ENCODE assay signal across 8 cellular contexts in the genomic region with DNA sequence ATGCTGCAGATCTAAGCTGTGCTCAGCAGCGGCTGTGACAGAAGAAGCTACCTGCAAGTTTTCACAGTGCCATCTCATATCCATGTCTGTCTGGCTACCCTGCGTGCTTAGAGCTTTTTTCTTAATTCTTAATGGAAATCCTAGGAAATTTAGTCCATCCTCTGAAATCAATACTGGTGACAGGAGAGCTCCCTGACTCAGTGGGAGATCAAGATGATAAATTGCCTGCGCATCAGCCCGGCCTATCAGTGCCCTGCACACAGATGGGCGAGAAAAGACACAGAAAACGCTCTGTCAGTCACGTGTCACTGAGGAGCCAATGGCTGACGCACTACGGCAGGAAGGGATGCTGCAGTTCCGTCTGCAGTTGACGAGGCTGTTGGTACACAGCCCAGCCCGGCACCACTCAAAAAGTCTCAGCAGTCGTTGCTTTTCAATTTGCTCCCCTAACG.
DNase-seq lines count a peak whose midpoint lies in the region; ATAC-seq and TF ChIP-seq lines count a peak whose summit lies in the region.

No MANE protein-coding gene starts in this region.

- CTCF ChIA-PET in AG04449 (lab: Yijun Ruan, JAX) = no interaction called here

- no peaks in the 10 kb centered on the region for H3K36me3 Mint-ChIP-seq in activated naive CD4-positive, alpha-beta T cell treated with anti-CD3 and anti-CD28 coated beads, Interleukin-2, amount 50 U/mL, for 24 hours

- WGBS in prostate gland = 11% methylated on average over 14 of the region's 14 CpGs

- no peak for TF ChIP-seq POLR2A in prostate gland (IDR thresholded peaks at IDR 0.05)
- no peak for TF ChIP-seq POLR2A in uterus (IDR thresholded peaks at IDR 0.05)

- intact Hi-C loops in left ventricle myocardium inferior (cut with micrococcal nuclease) = no loop called here
- intact Hi-C loops in prostate gland (cut with DNase I) = no loop called here
- intact Hi-C loops in uterus (cut with DNase I; ENCODE audit: low total_unique reads) = no loop called here

- peak; percentile 96 for ATAC-seq in GM19452 (IDR thresholded peaks at IDR 0.05; ENCODE audit: unreplicated experiment)

- no peaks in the 10 kb centered on the region for H3K27me3 Mint-ChIP-seq in activated naive CD4-positive, alpha-beta T cell treated with anti-CD3 and anti-CD28 coated beads, Interleukin-2, amount 50 U/mL, for 24 hours

- no peak overlapping the region for H3K27ac Mint-ChIP-seq in activated naive CD4-positive, alpha-beta T cell treated with anti-CD3 and anti-CD28 coated beads, Interleukin-2, amount 50 U/mL, for 24 hours

- no peaks in the 10 kb centered on the region for H3K9me3 Mint-ChIP-seq in activated naive CD4-positive, alpha-beta T cell treated with anti-CD3 and anti-CD28 coated beads, Interleukin-2, amount 50 U/mL, for 24 hours

- POLR2A ChIA-PET in AG04449 (lab: Yijun Ruan, JAX) = no interaction called here

- H3K27ac ChIP-seq in SJCRH30 (no peak overlapping the region), left ventricle myocardium inferior (replicated peaks) (no peak overlapping the region), prostate gland (no peak overlapping the region), uterus (no peak overlapping the region)

- H3K4me1 Mint-ChIP-seq in activated naive CD4-positive, alpha-beta T cell treated with anti-CD3 and anti-CD28 coated beads, Interleukin-2, amount 50 U/mL, for 24 hours = no peaks in the 10 kb centered on the region

- H3K27me3 ChIP-seq in SJCRH30 (no peaks in the 10 kb centered on the region), left ventricle myocardium inferior (ENCODE audit: low read depth) (no peaks in the 10 kb centered on the region), prostate gland (replicated peaks; ENCODE audit: insufficient read depth) (no peaks in the 10 kb centered on the region), uterus (no peaks in the 10 kb centered on the region)

- peak overlapping the region; percentile 75 for H3K4me3 Mint-ChIP-seq in activated naive CD4-positive, alpha-beta T cell treated with anti-CD3 and anti-CD28 coated beads, Interleukin-2, amount 50 U/mL, for 24 hours

- DNase-seq in AG04449 (ENCODE audit: low read depth, low spot score) (no peak), HPDE6-E6E7 (ENCODE audit: extremely low spot score) (peak; percentile 33), SJCRH30 (peak; percentile 75 to 87), left ventricle myocardium inferior (peak; percentile 64), prostate gland (ENCODE audit: low spot score) (peak; percentile 37), uterus (peak; percentile 17 to 39)

- H3K36me3 ChIP-seq in SJCRH30 = no peaks in the 10 kb centered on the region
- H3K36me3 ChIP-seq in left ventricle myocardium inferior = no peaks in the 10 kb centered on the region
- H3K36me3 ChIP-seq in prostate gland = no peaks in the 10 kb centered on the region
- no peaks in the 10 kb centered on the region for H3K36me3 ChIP-seq in uterus

- H3K4me3 ChIP-seq in AG04449 (ENCODE audit: low read depth, low read length) = peak overlapping the region; percentile 43
- H3K4me3 ChIP-seq in SJCRH30 = peak overlapping the region; percentile 46
- peak overlapping the region; percentile 64 for H3K4me3 ChIP-seq in left ventricle myocardium inferior
- H3K4me3 ChIP-seq in prostate gland = peak overlapping the region; percentile 2 to 16
- H3K4me3 ChIP-seq in uterus = peak overlapping the region in 1 of 2 donors; percentile 4

- H3K9me3 ChIP-seq in SJCRH30 (replicated peaks) (no peaks in the 10 kb centered on the region), left ventricle myocardium inferior (replicated peaks) (peaks cover 5% of the 10 kb centered on the region), prostate gland (no peaks in the 10 kb centered on the region), uterus (no peaks in the 10 kb centered on the region)

- H3K4me1 ChIP-seq in SJCRH30 (peaks cover 2% of the 10 kb centered on the region; the same call in 1 of the 2 replicates), left ventricle myocardium inferior (peaks cover 7% of the 10 kb centered on the region), prostate gland (replicated peaks) (no peaks in the 10 kb centered on the region), uterus (no peaks in the 10 kb centered on the region)

- TF ChIP-seq CTCF in AG04449 (IDR thresholded peaks at IDR 0.05; ENCODE audit: insufficient read depth, low read length, missing control alignments) (no peak), left ventricle myocardium inferior (IDR thresholded peaks at IDR 0.05; ENCODE audit: borderline replicate concordance) (no peak), prostate gland (IDR thresholded peaks at IDR 0.05) (no peak), uterus (IDR thresholded peaks at IDR 0.05) (no peak)
